Comparison of ENCODE assay signal across 19 cellular contexts in genomic region chr2:154995332-154995731, GRCh38.
"Had no signal": no experiment of that assay in that cellular context is flagged by ENCODE, and none has a peak within 500 bp of the region (broad histone marks: within the 10 kb centered on the region; RNA-seq: fewer than 3 reads in every experiment).

No MANE protein-coding gene starts in this region.

- H3K27ac ChIP-seq: body of pancreas, dorsolateral prefrontal cortex, gastroesophageal sphincter, right atrium auricular region, skin epidermis, stomach, upper lobe of left lung had no signal

- H3K4me3 Mint-ChIP-seq: activated CD4-positive, alpha-beta T cell treated with anti-CD3 and anti-CD28 coated beads, Interleukin-2, amount 10 ng/mL, durations not matched to agents 7 days and 5 days; activated naive CD4-positive, alpha-beta T cell treated with anti-CD3 and anti-CD28 coated beads for 36 hours; activated T-cell treated with anti-CD3 and anti-CD28 coated beads, Interleukin-2, amount 50 U/mL, for 4 hours; immature natural killer cell; memory B cell had no signal

- H3K9me3 ChIP-seq: body of pancreas, gastroesophageal sphincter, right atrium auricular region, stomach, upper lobe of left lung had no signal

- H3K27ac Mint-ChIP-seq: activated CD4-positive, alpha-beta T cell treated with anti-CD3 and anti-CD28 coated beads, Interleukin-2, amount 10 ng/mL, durations not matched to agents 7 days and 5 days; activated naive CD4-positive, alpha-beta T cell treated with anti-CD3 and anti-CD28 coated beads for 36 hours; immature natural killer cell; memory B cell; progenitor cell of endocrine pancreas had no signal

- H3K27me3 Mint-ChIP-seq: activated CD4-positive, alpha-beta T cell treated with anti-CD3 and anti-CD28 coated beads, Interleukin-2, amount 10 ng/mL, durations not matched to agents 7 days and 5 days; memory B cell; progenitor cell of endocrine pancreas had no signal

- H3K4me1 ChIP-seq: body of pancreas, gastroesophageal sphincter, right atrium auricular region, stomach, upper lobe of left lung had no signal

- ATAC-seq: activated CD4-positive, CD25-positive, alpha-beta regulatory T cell treated with anti-CD3 and anti-CD28 coated beads, Interleukin-2, amount 50 U/mL, for 24 hours; activated T-cell treated with anti-CD3 and anti-CD28 coated beads, Interleukin-2, amount 50 U/mL, for 4 hours; body of pancreas; gastroesophageal sphincter had no signal

- H3K36me3 Mint-ChIP-seq: immature natural killer cell, memory B cell had no signal

- DNase-seq: activated CD4-positive, alpha-beta T cell treated with anti-CD3 and anti-CD28 coated beads, Interleukin-2, amount 10 ng/mL, durations not matched to agents 7 days and 5 days; activated CD8-positive, alpha-beta memory T cell treated with anti-CD3 and anti-CD28 coated beads, Interleukin-2, amount 50 U/mL, for 4 hours; activated naive CD4-positive, alpha-beta T cell treated with anti-CD3 and anti-CD28 coated beads for 36 hours; activated T-cell treated with anti-CD3 and anti-CD28 coated beads, Interleukin-2, amount 50 U/mL, for 4 hours; body of pancreas; central memory CD4-positive, alpha-beta T cell; dorsolateral prefrontal cortex; immature natural killer cell; stimulated activated CD4-positive, alpha-beta T cell treated with anti-CD3 and anti-CD28 coated beads, Interleukin-15, amount 100 ng/mL, for 24 hours; stimulated activated CD4-positive, alpha-beta T cell treated with anti-CD3 and anti-CD28 coated beads, Interleukin-2, amount 100 ng/mL, for 48 hours; stomach; T1000; upper lobe of left lung had no signal

- H3K9me3 Mint-ChIP-seq: activated CD4-positive, alpha-beta T cell treated with anti-CD3 and anti-CD28 coated beads, Interleukin-2, amount 10 ng/mL, durations not matched to agents 7 days and 5 days; memory B cell had no signal

- H3K4me1 Mint-ChIP-seq: activated CD4-positive, alpha-beta T cell treated with anti-CD3 and anti-CD28 coated beads, Interleukin-2, amount 10 ng/mL, durations not matched to agents 7 days and 5 days; immature natural killer cell; memory B cell had no signal

- H3K27me3 ChIP-seq: body of pancreas, dorsolateral prefrontal cortex, gastroesophageal sphincter, right atrium auricular region, stomach, upper lobe of left lung had no signal

- H3K36me3 ChIP-seq: gastroesophageal sphincter, right atrium auricular region, stomach, upper lobe of left lung had no signal

- H3K4me3 ChIP-seq: body of pancreas, dorsolateral prefrontal cortex, gastroesophageal sphincter, right atrium auricular region, skin epidermis, stomach, upper lobe of left lung had no signal
